Comparison of ENCODE assay signal across 9 cellular contexts in the genomic region with DNA sequence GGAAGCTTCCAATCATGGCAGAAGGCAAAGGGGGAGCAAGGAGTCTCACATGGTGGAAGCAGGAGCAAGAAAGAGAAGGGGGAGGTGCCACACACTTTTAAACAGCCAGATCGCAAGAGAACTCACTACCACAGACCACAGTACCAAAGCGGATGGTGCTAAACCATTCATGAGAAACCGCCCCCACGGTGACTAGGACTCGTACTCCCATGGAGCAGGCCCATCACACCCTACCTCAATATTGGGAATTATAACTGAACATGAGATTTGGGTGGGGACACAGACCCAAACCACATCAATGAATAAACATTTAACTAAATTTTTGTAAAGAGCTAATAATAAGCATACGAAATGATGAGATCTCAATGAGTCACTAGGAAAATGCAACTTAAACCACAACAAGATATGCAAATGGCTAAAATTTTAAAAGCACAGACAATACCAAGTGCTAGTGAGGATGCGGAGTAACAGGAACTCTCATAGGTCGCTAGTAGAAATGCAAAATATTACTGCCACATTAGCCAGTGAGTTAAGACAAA. TPM values are rescaled to one million over a fixed set of nuclear protein-coding genes. Genes with fewer than 3 reads are reported as not detected.
DNase-seq lines count a peak whose midpoint lies in the region; ATAC-seq and TF ChIP-seq lines count a peak whose summit lies in the region.
"Had no signal": no experiment of that assay in that cellular context is flagged by ENCODE, and none has a peak within 500 bp of the region (broad histone marks: within the 10 kb centered on the region; RNA-seq: fewer than 3 reads in every experiment).

No MANE protein-coding gene starts in this region.

- DNase-seq in GM12865 (ENCODE audit: low read depth) (peak; percentile 73), mesenteric fat pad (ENCODE audit: low spot score) (peak; percentile 30), NCI-H524 treated with DMSO at 0.1 percent for 48 hours (lab: John Stamatoyannopoulos, UW) (no peak), NCI-H1436 (lab: John Stamatoyannopoulos, UW) (no peak), NCI-H1092 treated with DMSO at 0.1 percent for 48 hours (lab: John Stamatoyannopoulos, UW) (no peak), KG1 (lab: John Stamatoyannopoulos, UW) (no peak)
- peak; percentile 37 to 55 for DNase-seq in activated CD4-positive, alpha-beta T cell treated with anti-CD3 and anti-CD28 coated beads, Interleukin-2, amount 50 U/mL, for 4 hours

- TF ChIP-seq CTCF in GM12865 (IDR thresholded peaks at IDR 0.05; ENCODE audit: insufficient read depth, low read depth, low read length, missing control alignments): no peak

- peak; percentile 37 for ATAC-seq in HG02798 (IDR thresholded peaks at IDR 0.05; ENCODE audit: poor library complexity, unreplicated experiment)

- no peak overlapping the region for H3K4me3 ChIP-seq in GM12865 (ENCODE audit: low read depth, low read length)
- H3K4me3 ChIP-seq: cardiac muscle cell had no signal

RNA-seq across cellular contexts. Expression of gene MRPS25, which starts 10.0 kb away (rescaled TPM):
- total RNA-seq in mesenteric fat pad: 52.3 TPM

RNA-seq across cellular contexts. Expression of gene RBSN, which starts 43.9 kb away (rescaled TPM):
- 26.0 TPM for total RNA-seq in mesenteric fat pad

Comparison
In these comparisons a context has a peak if more than half of its experiments do, and no peak if none do; other contexts are left out.
1. DNase-seq: peak in GM12865 (single experiment), activated CD4-positive, alpha-beta T cell treated with anti-CD3 and anti-CD28 coated beads, Interleukin-2, amount 50 U/mL, for 4 hours (2 of 2) and mesenteric fat pad (single experiment); none in NCI-H524 treated with DMSO at 0.1 percent for 48 hours (single experiment), NCI-H1436 (single experiment), NCI-H1092 treated with DMSO at 0.1 percent for 48 hours (single experiment) and KG1 (single experiment).